Comparison of ENCODE assay signal across 9 cellular contexts in genomic region chr15:62895905-62896316, GRCh38.
A peak's percentile ranks its signal among the peaks of the same experiment; 100 is the strongest.
DNase-seq lines count a peak whose midpoint lies in the region; ATAC-seq, FAIRE-seq and TF ChIP-seq lines count a peak whose summit lies in the region.
"Had no signal": no experiment of that assay in that cellular context is flagged by ENCODE, and none has a peak within 500 bp of the region (broad histone marks: within the 10 kb centered on the region; RNA-seq: fewer than 3 reads in every experiment).

No MANE protein-coding gene starts in this region.

- H3K4me3 ChIP-seq in RWPE2 (ENCODE audit: severe bottlenecking) (no peak overlapping the region), pancreas (no peak overlapping the region)

- 46 to 58% methylated on average over 1 of the region's 1 CpG for WGBS in pancreas, 2 donors

- no peaks in the 10 kb centered on the region for H3K27me3 ChIP-seq in RWPE2 (ENCODE audit: insufficient read depth, poor library complexity, severe bottlenecking)
- H3K27me3 ChIP-seq in pancreas, result no peaks in the 10 kb centered on the region

- DNase-seq in EH (ENCODE audit: low read depth), result peak; percentile 89
- no peak for DNase-seq in RWPE2 (ENCODE audit: low spot score)
- DNase-seq in fibroblast of gingiva (ENCODE audit: low read depth), result peak; percentile 50
- no peak for DNase-seq in pancreas
- DNase-seq in activated CD4-positive, alpha-beta T cell treated with anti-CD3 and anti-CD28 coated beads, Interleukin-2, amount 50 U/mL, for 4 hours, result no peak
- no peak for DNase-seq in effector CD4-positive, alpha-beta T cell
- DNase-seq: NCI-H1694 had no signal

- TF ChIP-seq CTCF in RWPE2 (IDR thresholded peaks at IDR 0.05; ENCODE audit: poor library complexity, severe bottlenecking), result no peak
- TF ChIP-seq CTCF in pancreas (IDR thresholded peaks at IDR 0.05), result no peak

- intact Hi-C loops in pancreas (cut with DNase I), result no loop called here

- ATAC-seq in RWPE2 (ENCODE audit: low read depth) (peak; percentile 33), pancreas (peak; percentile 19 to 55 (median 42)), HG02981 (IDR thresholded peaks at IDR 0.05; ENCODE audit: unreplicated experiment) (no peak), HG02885 (IDR thresholded peaks at IDR 0.05; ENCODE audit: poor library complexity, unreplicated experiment) (no peak)

- H3K27ac ChIP-seq in RWPE2 (ENCODE audit: poor library complexity, severe bottlenecking) (peak overlapping the region; percentile 100), pancreas (peak overlapping the region; percentile 68 to 93 (median 88))

- H3K9me3 ChIP-seq in RWPE2 (ENCODE audit: severe bottlenecking), result no peaks in the 10 kb centered on the region
- no peaks in the 10 kb centered on the region for H3K9me3 ChIP-seq in pancreas

- FAIRE-seq in pancreas (lab: Jason Lieb, UNC), result no peak

- H3K36me3 ChIP-seq in RWPE2 (ENCODE audit: low read depth) (no peaks in the 10 kb centered on the region), pancreas (no peaks in the 10 kb centered on the region)

- H3K4me1 ChIP-seq in RWPE2 (ENCODE audit: insufficient read depth, poor library complexity, severe bottlenecking) (peaks cover 65% of the 10 kb centered on the region), pancreas (peaks cover 8 to 32% (median 14%) of the 10 kb centered on the region in 3 donors)

Comparison
In these comparisons a context has a peak if more than half of its experiments do, and no peak if none do; other contexts are left out.
1. DNase-seq: peak in EH (single experiment) and fibroblast of gingiva (single experiment); none in RWPE2 (single experiment), pancreas (0 of 6), activated CD4-positive, alpha-beta T cell treated with anti-CD3 and anti-CD28 coated beads, Interleukin-2, amount 50 U/mL, for 4 hours (0 of 2) and effector CD4-positive, alpha-beta T cell (single experiment).
2. ATAC-seq: peak in RWPE2 (single experiment) and pancreas (4 of 4); none in HG02981 (single experiment) and HG02885 (single experiment).